19 cellular contexts compared by ENCODE assay signal in genomic region chr17:79135628-79136405, GRCh38.
"Had no signal": no experiment of that assay in that cellular context is flagged by ENCODE, and none has a peak within 500 bp of the region (broad histone marks: within the 10 kb centered on the region; RNA-seq: fewer than 3 reads in every experiment).

No MANE protein-coding gene starts in this region.

- H2AFZ ChIP-seq: hepatocyte had no signal

- H3K9me3 Mint-ChIP-seq: nephron progenitor cell had no signal

- ATAC-seq: effector memory CD8-positive, alpha-beta T cell; left cardiac atrium; left ventricle myocardium superior had no signal

- H3K36me3 ChIP-seq: esophagus muscularis mucosa, ovary, right atrium auricular region had no signal

- H3K79me2 ChIP-seq: hepatocyte had no signal

- H3K27me3 ChIP-seq: ovary, right atrium auricular region had no signal

- H3K4me2 ChIP-seq: hepatocyte had no signal

- H3K4me1 Mint-ChIP-seq: naive B cell had no signal

- H3K36me3 Mint-ChIP-seq: naive B cell had no signal

- H3K27ac Mint-ChIP-seq: dendritic cell treated with granulocyte-macrophage colony-stimulating factor and Interleukin-4, amounts not matched to agents 40 ng/mL and 50 ng/mL, for 4 days; effector memory CD8-positive, alpha-beta T cell; naive B cell; nephron progenitor cell had no signal

- H3K4me3 Mint-ChIP-seq: dendritic cell treated with granulocyte-macrophage colony-stimulating factor and Interleukin-4, amounts not matched to agents 40 ng/mL and 50 ng/mL, for 4 days; effector memory CD8-positive, alpha-beta T cell; naive B cell; nephron progenitor cell had no signal

- H3K27ac ChIP-seq: epithelial cell of prostate, esophagus muscularis mucosa, hepatocyte, ovary, right atrium auricular region had no signal

- DNase-seq: effector memory CD8-positive, alpha-beta T cell; head of caudate nucleus; kidney; left cardiac atrium; left ventricle myocardium superior; mesendoderm; naive B cell; nephron progenitor cell; nucleus accumbens; ovary; small intestine; stimulated activated CD4-positive, alpha-beta T cell treated with anti-CD3 and anti-CD28 coated beads, Interleukin-2, amount 100 ng/mL, for 48 hours; stimulated activated naive CD4-positive, alpha-beta T cell treated with Interleukin-2 at 50 U/mL for 16 hours; trophoblast cell had no signal

- H3K4me3 ChIP-seq: esophagus muscularis mucosa, hepatocyte, ovary, right atrium auricular region had no signal

- H3K9me3 ChIP-seq: esophagus muscularis mucosa, ovary, right atrium auricular region had no signal
